In genomic region chr2:201830666-201831065, GRCh38 we compare ENCODE assay signal across 16 cellular contexts. TPM values are rescaled to one million over a fixed set of nuclear protein-coding genes. Genes with fewer than 3 reads are reported as not detected.
"Had no signal": no experiment of that assay in that cellular context is flagged by ENCODE, and none has a peak within 500 bp of the region (broad histone marks: within the 10 kb centered on the region; RNA-seq: fewer than 3 reads in every experiment).

No MANE protein-coding gene starts in this region.

- ATAC-seq: gastroesophageal sphincter, natural killer cell had no signal

- H3K36me3 ChIP-seq: cardiac muscle cell, gastroesophageal sphincter, left ventricle myocardium inferior, right atrium auricular region, WERI-Rb-1 had no signal

- H3K36me3 Mint-ChIP-seq: natural killer cell, type B pancreatic cell had no signal

- H3K27me3 Mint-ChIP-seq: stimulated activated naive CD8-positive, alpha-beta T cell treated with anti-CD3 and anti-CD28 coated beads, Interleukin-15, amount 100 ng/mL, for 72 hours; type B pancreatic cell had no signal

- H3K27ac Mint-ChIP-seq: activated T-helper 17 cell treated with anti-CD3 and anti-CD28 coated beads, Interleukin-2, amount 50 U/mL, for 72 hours; endodermal cell; natural killer cell; stimulated activated naive CD8-positive, alpha-beta T cell treated with anti-CD3 and anti-CD28 coated beads, Interleukin-15, amount 100 ng/mL, for 72 hours; type B pancreatic cell had no signal

- H3K4me3 Mint-ChIP-seq: activated T-helper 17 cell treated with anti-CD3 and anti-CD28 coated beads, Interleukin-2, amount 50 U/mL, for 72 hours; endodermal cell; natural killer cell; stimulated activated naive CD8-positive, alpha-beta T cell treated with anti-CD3 and anti-CD28 coated beads, Interleukin-15, amount 100 ng/mL, for 72 hours; type B pancreatic cell had no signal

- H3K27ac ChIP-seq: cardiac muscle cell, dorsolateral prefrontal cortex, gastroesophageal sphincter, left ventricle myocardium inferior, right atrium auricular region, WERI-Rb-1 had no signal

- DNase-seq: activated CD4-positive, alpha-beta T cell treated with anti-CD3 and anti-CD28 coated beads, Interleukin-2, amount 50 U/mL, for 48 hours; activated naive CD4-positive, alpha-beta T cell treated with anti-CD3 and anti-CD28 coated beads, Interleukin-2, amount 50 U/mL, for 16 hours; dorsolateral prefrontal cortex; endodermal cell; left ventricle myocardium inferior; mesenchymal stem cell; natural killer cell; small intestine; stimulated activated naive CD8-positive, alpha-beta T cell treated with anti-CD3 and anti-CD28 coated beads, Interleukin-15, amount 100 ng/mL, for 72 hours; WERI-Rb-1 had no signal

- H3K4me1 ChIP-seq: gastroesophageal sphincter, left ventricle myocardium inferior, right atrium auricular region had no signal

- H3K27me3 ChIP-seq: cardiac muscle cell, dorsolateral prefrontal cortex, gastroesophageal sphincter, right atrium auricular region had no signal

- H3K9me3 Mint-ChIP-seq: natural killer cell had no signal

- H3K4me3 ChIP-seq: cardiac muscle cell, dorsolateral prefrontal cortex, gastroesophageal sphincter, left ventricle myocardium inferior, right atrium auricular region had no signal

- H3K4me1 Mint-ChIP-seq: activated T-helper 17 cell treated with anti-CD3 and anti-CD28 coated beads, Interleukin-2, amount 50 U/mL, for 72 hours; natural killer cell; stimulated activated naive CD8-positive, alpha-beta T cell treated with anti-CD3 and anti-CD28 coated beads, Interleukin-15, amount 100 ng/mL, for 72 hours had no signal

- H3K9me3 ChIP-seq: gastroesophageal sphincter, left ventricle myocardium inferior, right atrium auricular region had no signal

RNA-seq across cellular contexts. Expression of gene CDK15, which starts 24.3 kb away (rescaled TPM):
- total RNA-seq: activated T-helper 17 cell treated with anti-CD3 and anti-CD28 coated beads, Interleukin-2, amount 50 U/mL, for 72 hours; cardiac muscle cell; right atrium auricular region; T-helper 1 cell treated with Interleukin-12 subunit alpha and Interleukin-12 subunit beta and Interleukin-4 antibody, amounts not matched to agents 30 ng/mL and 1 ng/mL, for 36 hours had no signal
- polyA plus RNA-seq: cardiac muscle cell had no signal
